2 cellular contexts compared by ENCODE assay signal in genomic region chr18:3455090-3455640, GRCh38.
TF ChIP-seq lines count a peak whose summit lies in the region.

No MANE protein-coding gene starts in this region.

TF ChIP-seq in GM12878, 131 proteins besides CTCF, POLR2A, EP300 and RAD21 (continued from another document):
- no peak for TF ChIP-seq ATF3 (IDR thresholded peaks at IDR 0.05; ENCODE audit: borderline replicate concordance, extremely low read depth, low read depth, low read length)
- TF ChIP-seq SRF (IDR thresholded peaks at IDR 0.05; ENCODE audit: low read depth in 2 of 2, low read length in 2 of 2) = no peak
- no peak for TF ChIP-seq MTA2 (IDR thresholded peaks at IDR 0.05; ENCODE audit: low read depth)
- TF ChIP-seq EGR1 (IDR thresholded peaks at IDR 0.05; ENCODE audit: borderline replicate concordance in 1 of 2, low read depth in 2 of 2, low read length in 2 of 2) = no peak
- no peak for TF ChIP-seq REST (IDR thresholded peaks at IDR 0.05; ENCODE audit: low read depth, low read length)
- TF ChIP-seq RAD51 (IDR thresholded peaks at IDR 0.05) = no peak
- TF ChIP-seq ZBTB33 (IDR thresholded peaks at IDR 0.05) = no peak
- no peak for TF ChIP-seq CHD1 (IDR thresholded peaks at IDR 0.05; ENCODE audit: low read depth, low read length)

TF ChIP-seq in liver, 16 proteins besides CTCF, POLR2A, EP300 and RAD21 (continued from another document):
- TF ChIP-seq REST (IDR thresholded peaks at IDR 0.05) = no peak
- no peak for TF ChIP-seq FOXA1 (IDR thresholded peaks at IDR 0.05)
- no peak for TF ChIP-seq RXRA (IDR thresholded peaks at IDR 0.05)
- no peak for TF ChIP-seq HNF4G (IDR thresholded peaks at IDR 0.05)
- no peak for TF ChIP-seq MAX (IDR thresholded peaks at IDR 0.05)
- no peak for TF ChIP-seq FOXA2 (IDR thresholded peaks at IDR 0.05)
- no peak for TF ChIP-seq SP1 (IDR thresholded peaks at IDR 0.05)
- TF ChIP-seq ZBTB33 (IDR thresholded peaks at IDR 0.05) = no peak
- TF ChIP-seq ATF3 (IDR thresholded peaks at IDR 0.05) = no peak
- no peak for TF ChIP-seq NR2F2 (IDR thresholded peaks at IDR 0.05)
- TF ChIP-seq JUND (IDR thresholded peaks at IDR 0.05) = no peak
- TF ChIP-seq TAF1 (conservative IDR thresholded peaks at IDR 0.05) = no peak
TF ChIP-seq in liver: peak in this region for 0.
